Comparison of ENCODE assay signal across 1 cellular context in the genomic region with DNA sequence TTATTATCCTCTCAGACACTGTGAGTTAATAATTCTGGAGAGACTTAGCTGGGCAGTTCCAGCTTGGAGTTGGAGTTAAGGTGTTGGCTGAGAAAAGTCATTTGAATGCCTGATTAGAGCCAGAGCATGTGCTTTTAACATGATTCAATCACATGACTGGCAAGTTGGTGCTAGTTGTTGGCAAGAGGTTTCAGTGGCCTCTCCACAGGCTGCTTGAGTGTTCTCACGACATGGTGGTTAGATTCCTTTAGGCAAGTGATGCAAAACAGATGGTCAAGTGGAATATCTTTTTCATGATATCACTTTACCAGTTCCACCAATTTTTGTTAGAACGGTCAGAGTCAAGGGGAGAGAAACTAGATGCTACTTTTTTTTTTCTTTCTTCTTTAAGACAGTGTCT.
TF ChIP-seq lines count a peak whose summit lies in the region.

No MANE protein-coding gene starts in this region.

TF ChIP-seq in SK-N-SH, 30 proteins besides CTCF, POLR2A, EP300 and RAD21 (continued from another document):
- TF ChIP-seq, protein P1, sequence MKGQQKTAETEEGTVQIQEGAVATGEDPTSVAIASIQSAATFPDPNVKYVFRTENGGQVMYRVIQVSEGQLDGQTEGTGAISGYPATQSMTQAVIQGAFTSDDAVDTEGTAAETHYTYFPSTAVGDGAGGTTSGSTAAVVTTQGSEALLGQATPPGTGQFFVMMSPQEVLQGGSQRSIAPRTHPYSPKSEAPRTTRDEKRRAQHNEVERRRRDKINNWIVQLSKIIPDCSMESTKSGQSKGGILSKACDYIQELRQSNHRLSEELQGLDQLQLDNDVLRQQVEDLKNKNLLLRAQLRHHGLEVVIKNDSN (IDR thresholded peaks at IDR 0.05; ENCODE audit: borderline replicate concordance, low read depth) = peak; percentile 59
- TF ChIP-seq MXI1 (IDR thresholded peaks at IDR 0.05; ENCODE audit: low read depth, low read length) = no peak
- TF ChIP-seq TAF1 (IDR thresholded peaks at IDR 0.05; ENCODE audit: borderline replicate concordance, low read depth, low read length) = no peak
- TF ChIP-seq REST (IDR thresholded peaks at IDR 0.05; ENCODE audit: low read depth, low read length) = no peak
- TF ChIP-seq GABPA (IDR thresholded peaks at IDR 0.05; ENCODE audit: low read depth) = no peak
- peak; percentile 63; the same call in 1 of the 2 replicates for TF ChIP-seq NFIC (IDR thresholded peaks at IDR 0.05; ENCODE audit: borderline replicate concordance)
